In genomic region chr14:91506226-91506625, GRCh38 we compare ENCODE assay signal across 14 cellular contexts. TPM values are rescaled to one million over a fixed set of nuclear protein-coding genes. Genes with fewer than 3 reads are reported as not detected.
DNase-seq lines count a peak whose midpoint lies in the region; ATAC-seq, FAIRE-seq and TF ChIP-seq lines count a peak whose summit lies in the region.
"Had no signal": no experiment of that assay in that cellular context is flagged by ENCODE, and none has a peak within 500 bp of the region (broad histone marks: within the 10 kb centered on the region; RNA-seq: fewer than 3 reads in every experiment).

No MANE protein-coding gene starts in this region.

- peak overlapping the region; percentile 62 for H3K4me3 Mint-ChIP-seq in activated T-cell treated with anti-CD3 and anti-CD28 coated beads, Interleukin-2, amount 50 U/mL, for 24 hours
- H3K4me3 Mint-ChIP-seq in HFFc6, result peak overlapping the region; percentile 39; the same call in 1 of the 2 replicates

- H3K27me3 ChIP-seq in adipocyte (replicated peaks; ENCODE audit: control insufficient read depth, insufficient read depth, low read length) (no peaks in the 10 kb centered on the region), psoas muscle (ENCODE audit: insufficient read depth in 3 of 3, low read length in 2 of 3) (no peaks in the 10 kb centered on the region)

- H3K9me3 ChIP-seq in adipocyte (ENCODE audit: control insufficient read depth, low read length) (no peaks in the 10 kb centered on the region), psoas muscle (no peaks in the 10 kb centered on the region)

- H3K9ac ChIP-seq in adipocyte (ENCODE audit: low read length), result no peak overlapping the region

- no peak overlapping the region for H3K27ac ChIP-seq in psoas muscle

- H3K36me3 ChIP-seq in adipocyte (ENCODE audit: control insufficient read depth, insufficient read depth, low read length, severe bottlenecking) (peaks cover 18% of the 10 kb centered on the region), psoas muscle (ENCODE audit: insufficient read depth in 1 of 2, low read depth in 1 of 2) (peaks cover 0 to 30% of the 10 kb centered on the region in 2 donors)

- H3K4me1 Mint-ChIP-seq in activated T-cell treated with anti-CD3 and anti-CD28 coated beads, Interleukin-2, amount 50 U/mL, for 24 hours (ENCODE audit: low read depth), result peaks cover 57% of the 10 kb centered on the region
- peaks cover 39% of the 10 kb centered on the region for H3K4me1 Mint-ChIP-seq in HFFc6 (ENCODE audit: low read depth)

- peaks cover 87% of the 10 kb centered on the region for H3K36me3 Mint-ChIP-seq in activated T-cell treated with anti-CD3 and anti-CD28 coated beads, Interleukin-2, amount 50 U/mL, for 24 hours (ENCODE audit: low read depth)
- peaks cover 30% of the 10 kb centered on the region for H3K36me3 Mint-ChIP-seq in HFFc6 (ENCODE audit: low read depth)

- H3K9me3 Mint-ChIP-seq in activated T-cell treated with anti-CD3 and anti-CD28 coated beads, Interleukin-2, amount 50 U/mL, for 24 hours, result no peaks in the 10 kb centered on the region
- H3K9me3 Mint-ChIP-seq in HFFc6, result no peaks in the 10 kb centered on the region

- no peak for ATAC-seq in psoas muscle

- intact Hi-C loops in psoas muscle (cut with DNase I), result no loop called here

- peaks cover 18% of the 10 kb centered on the region for H3K4me1 ChIP-seq in adipocyte (ENCODE audit: control insufficient read depth, insufficient read depth, low read length)
- H3K4me1 ChIP-seq in psoas muscle, result peaks cover 34% of the 10 kb centered on the region

- DNase-seq in activated T-cell treated with anti-CD3 and anti-CD28 coated beads, Interleukin-2, amount 50 U/mL, for 24 hours, result no peak
- DNase-seq in activated T-cell treated with anti-CD3 and anti-CD28 coated beads for 4 hours (no peak), HFFc6 (no peak), adipocyte (ENCODE audit: low read depth) (no peak), psoas muscle (no peak), glomerular visceral epithelial cell (ENCODE audit: extremely low spot score) (no peak), SW 1271 (lab: John Stamatoyannopoulos, UW) (no peak), D721Med (ENCODE audit: insufficient read length, low spot score) (no peak)
- DNase-seq: foreskin melanocyte, H7, mesendoderm, NCI-H2029 treated with DMSO at 0.1 percent for 48 hours, NCI-H774, SHP77 had no signal

- peak overlapping the region; percentile 29 for H3K4me3 ChIP-seq in adipocyte (ENCODE audit: low read length)
- H3K4me3 ChIP-seq in psoas muscle, result peak overlapping the region; percentile 4

- peak overlapping the region; percentile 81 for H3K27ac Mint-ChIP-seq in activated T-cell treated with anti-CD3 and anti-CD28 coated beads, Interleukin-2, amount 50 U/mL, for 24 hours
- H3K27ac Mint-ChIP-seq in HFFc6, result no peak overlapping the region

- 91 to 94% (median 94%) methylated on average over 4 of the region's 4 CpGs for WGBS in psoas muscle, 3 donors

- H3K27me3 Mint-ChIP-seq in activated T-cell treated with anti-CD3 and anti-CD28 coated beads, Interleukin-2, amount 50 U/mL, for 24 hours, result no peaks in the 10 kb centered on the region
- H3K27me3 Mint-ChIP-seq in HFFc6 (ENCODE audit: insufficient read depth), result peaks cover 3% of the 10 kb centered on the region

- TF ChIP-seq CTCF in HFFc6 (IDR thresholded peaks at IDR 0.05), result no peak
- TF ChIP-seq CTCF in psoas muscle (IDR thresholded peaks at IDR 0.05), result no peak
- TF ChIP-seq CTCF in D721Med (IDR thresholded peaks at IDR 0.05; ENCODE audit: insufficient read depth, missing control alignments), result no peak

- no peak for FAIRE-seq in D721Med (lab: Jason Lieb, UNC)

RNA-seq across cellular contexts. Expression of gene PPP4R3A, which starts 3.9 kb away (rescaled TPM):
- 10 to 100 TPM; 49.0 to 55.6 (median 53.3) TPM for total RNA-seq in HFFc6 (2021; fragmentation: NEBNext Ultra II Directional; extraction: Animal tissue kit (Norgen Biotek cat#: 25700))
- 10 to 100 TPM; 44.5 to 60.3 (median 53.6) TPM for total RNA-seq in psoas muscle
- polyA plus RNA-seq in psoas muscle, result 10 to 100 TPM; 33.3 to 92.4 (median 50.0) TPM
